ENCODE assay signal across 1 cellular context in genomic region chr12:70271025-70271424, GRCh38.
TF ChIP-seq lines count a peak whose summit lies in the region.

No MANE protein-coding gene starts in this region.

TF ChIP-seq in A549, 52 proteins besides CTCF, POLR2A, EP300 and RAD21 (continued from another document):
- TF ChIP-seq MAFK (IDR thresholded peaks at IDR 0.05; ENCODE audit: partially characterized antibody) (no peak), MYC (IDR thresholded peaks at IDR 0.05; ENCODE audit: borderline replicate concordance, low read length) (no peak), HDAC2 (IDR thresholded peaks at IDR 0.05) (no peak), USF2 (IDR thresholded peaks at IDR 0.05) (no peak), TFCP2L1 (CRISPR knock-in tag; IDR thresholded peaks at IDR 0.05) (no peak), HOXB13 (CRISPR knock-in tag; IDR thresholded peaks at IDR 0.05; ENCODE audit: low read depth) (no peak), ELK1 (IDR thresholded peaks at IDR 0.05; ENCODE audit: low read depth, low read length) (no peak), PHF8 (IDR thresholded peaks at IDR 0.05; ENCODE audit: borderline replicate concordance, low read depth) (no peak), FOXS1 (CRISPR knock-in tag; IDR thresholded peaks at IDR 0.05) (no peak), CEBPB (IDR thresholded peaks at IDR 0.05) (no peak), KDM5A (IDR thresholded peaks at IDR 0.05) (no peak), CHD2 (IDR thresholded peaks at IDR 0.05; ENCODE audit: low read length, partially characterized antibody) (no peak), NFE2L2 (conservative IDR thresholded peaks at IDR 0.05; ENCODE audit: low read length) (no peak), HES2 (IDR thresholded peaks at IDR 0.05) (no peak)
